In the genomic region with DNA sequence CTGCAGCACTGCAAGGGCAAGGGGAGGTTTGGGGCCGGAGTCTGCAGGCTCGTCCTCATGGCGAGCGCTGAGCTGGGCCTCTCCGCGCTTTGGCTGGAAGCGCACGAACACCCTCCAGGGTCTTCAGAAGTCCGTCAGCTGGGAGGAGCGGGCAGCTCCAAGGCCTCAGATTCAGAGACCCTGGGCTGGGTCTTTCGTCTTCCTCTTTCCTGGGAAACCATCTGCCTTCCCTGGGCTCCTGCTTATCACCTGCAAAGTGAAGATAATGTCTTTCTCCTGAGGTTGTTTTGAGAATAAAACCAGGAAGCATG, we compare ENCODE assay signal across 20 cellular contexts.
"Had no signal": no experiment of that assay in that cellular context is flagged by ENCODE, and none has a peak within 500 bp of the region (broad histone marks: within the 10 kb centered on the region; RNA-seq: fewer than 3 reads in every experiment).

No MANE protein-coding gene starts in this region.

- H3K27ac Mint-ChIP-seq: dendritic cell treated with granulocyte-macrophage colony-stimulating factor and Interleukin-4, amounts not matched to agents 40 ng/mL and 50 ng/mL, for 4 days; effector memory CD8-positive, alpha-beta T cell; memory B cell; mesothelial cell of epicardium; natural killer cell treated with Interleukin-12 subunit alpha and Interleukin-12 subunit beta and Interleukin-15 and Interleukin-18, amount 100 ng/mL, for 72 hours; neural progenitor cell; progenitor cell of endocrine pancreas; stimulated activated naive B cell treated with anti-CD40 and anti-IgM and Interleukin-4, amounts not matched to agents 10 μg/mL and 1 μg/mL and 100 μg/mL, for 72 hours; stimulated activated naive CD8-positive, alpha-beta T cell treated with anti-CD3 and anti-CD28 coated beads, Interleukin-15, amount 100 ng/mL, for 72 hours had no signal

- H3K4me1 Mint-ChIP-seq: memory B cell; stimulated activated naive B cell treated with anti-CD40 and anti-IgM and Interleukin-4, amounts not matched to agents 10 μg/mL and 1 μg/mL and 100 μg/mL, for 72 hours; stimulated activated naive CD8-positive, alpha-beta T cell treated with anti-CD3 and anti-CD28 coated beads, Interleukin-15, amount 100 ng/mL, for 72 hours had no signal

- H3K27me3 Mint-ChIP-seq: dendritic cell treated with granulocyte-macrophage colony-stimulating factor and Interleukin-4, amounts not matched to agents 40 ng/mL and 50 ng/mL, for 4 days had no signal

- H3K36me3 Mint-ChIP-seq: memory B cell; mesothelial cell of epicardium; natural killer cell treated with Interleukin-12 subunit alpha and Interleukin-12 subunit beta and Interleukin-15 and Interleukin-18, amount 100 ng/mL, for 72 hours; neural progenitor cell; stimulated activated naive B cell treated with anti-CD40 and anti-IgM and Interleukin-4, amounts not matched to agents 10 μg/mL and 1 μg/mL and 100 μg/mL, for 72 hours had no signal

- ATAC-seq: effector memory CD8-positive, alpha-beta T cell; gastroesophageal sphincter; left lung; lower lobe of right lung; natural killer cell treated with Interleukin-12 subunit alpha and Interleukin-12 subunit beta and Interleukin-15 and Interleukin-18, amount 100 ng/mL, for 72 hours; pancreas; right lobe of liver; stimulated activated naive B cell treated with anti-CD40 and anti-IgM and Interleukin-4, amounts not matched to agents 10 μg/mL and 1 μg/mL and 100 μg/mL, for 72 hours; stimulated activated naive CD8-positive, alpha-beta T cell treated with anti-CD3 and anti-CD28 coated beads, Interleukin-15, amount 100 ng/mL, for 72 hours had no signal

- H3K9me3 Mint-ChIP-seq: dendritic cell treated with granulocyte-macrophage colony-stimulating factor and Interleukin-4, amounts not matched to agents 40 ng/mL and 50 ng/mL, for 4 days; effector memory CD8-positive, alpha-beta T cell; memory B cell; mesothelial cell of epicardium; natural killer cell treated with Interleukin-12 subunit alpha and Interleukin-12 subunit beta and Interleukin-15 and Interleukin-18, amount 100 ng/mL, for 72 hours; neural progenitor cell; stimulated activated naive B cell treated with anti-CD40 and anti-IgM and Interleukin-4, amounts not matched to agents 10 μg/mL and 1 μg/mL and 100 μg/mL, for 72 hours; stimulated activated naive CD8-positive, alpha-beta T cell treated with anti-CD3 and anti-CD28 coated beads, Interleukin-15, amount 100 ng/mL, for 72 hours had no signal

- H3K4me3 Mint-ChIP-seq: dendritic cell treated with granulocyte-macrophage colony-stimulating factor and Interleukin-4, amounts not matched to agents 40 ng/mL and 50 ng/mL, for 4 days; effector memory CD8-positive, alpha-beta T cell; memory B cell; mesothelial cell of epicardium; natural killer cell treated with Interleukin-12 subunit alpha and Interleukin-12 subunit beta and Interleukin-15 and Interleukin-18, amount 100 ng/mL, for 72 hours; neural progenitor cell; stimulated activated naive B cell treated with anti-CD40 and anti-IgM and Interleukin-4, amounts not matched to agents 10 μg/mL and 1 μg/mL and 100 μg/mL, for 72 hours; stimulated activated naive CD8-positive, alpha-beta T cell treated with anti-CD3 and anti-CD28 coated beads, Interleukin-15, amount 100 ng/mL, for 72 hours had no signal

- DNase-seq: effector memory CD8-positive, alpha-beta T cell; esophagus squamous epithelium; foreskin fibroblast; glutamatergic neuron; lower lobe of right lung; occipital lobe; stimulated activated CD4-positive, alpha-beta T cell treated with anti-CD3 and anti-CD28 coated beads, Interleukin-4, amount 100 ng/mL, for 4 hours; stimulated activated naive B cell treated with anti-CD40 and anti-IgM and Interleukin-4, amounts not matched to agents 10 μg/mL and 1 μg/mL and 100 μg/mL, for 72 hours; stimulated activated naive CD8-positive, alpha-beta T cell treated with anti-CD3 and anti-CD28 coated beads, Interleukin-15, amount 100 ng/mL, for 72 hours; transverse colon had no signal
